In the genomic region with DNA sequence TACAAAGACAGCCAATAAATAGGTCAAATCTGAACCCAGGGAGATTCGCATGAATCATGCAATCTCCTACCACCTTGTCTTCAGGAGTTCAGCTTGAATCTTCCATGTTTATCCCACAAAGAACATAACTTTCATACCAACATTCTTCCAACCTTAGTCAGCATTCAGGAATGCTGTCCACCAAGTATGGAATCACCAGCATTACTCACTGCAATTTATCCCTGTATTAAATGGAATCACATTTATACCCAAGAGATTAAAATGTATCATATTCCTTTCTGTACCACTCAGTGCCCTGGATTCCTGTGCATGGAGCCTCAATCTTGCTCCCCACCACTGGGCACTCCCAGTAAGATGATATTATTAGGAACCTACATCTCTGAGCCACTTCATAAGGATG, we compare ENCODE assay signal across 9 cellular contexts.
DNase-seq lines count a peak whose midpoint lies in the region; ATAC-seq and TF ChIP-seq lines count a peak whose summit lies in the region.
"Had no signal": no experiment of that assay in that cellular context is flagged by ENCODE, and none has a peak within 500 bp of the region (broad histone marks: within the 10 kb centered on the region; RNA-seq: fewer than 3 reads in every experiment).

No MANE protein-coding gene starts in this region.

- DNase-seq in GM04503 (ENCODE audit: low read depth) = peak; percentile 90
- peak; percentile 9 to 76 for DNase-seq in SW 1271 (lab: John Stamatoyannopoulos, UW)
- DNase-seq in fibroblast of villous mesenchyme (ENCODE audit: low read depth) = peak; percentile 78
- DNase-seq in renal cortical epithelial cell (ENCODE audit: low read depth) = peak; percentile 100
- DNase-seq in retina = no peak
- no peak for DNase-seq in DMS153 treated with DMSO at 0.1 percent for 48 hours (lab: John Stamatoyannopoulos, UW; ENCODE audit: unreplicated experiment)
- DNase-seq in stimulated activated CD4-positive, alpha-beta T cell treated with anti-CD3 and anti-CD28 coated beads, Interleukin-12 subunit alpha, Interleukin-12 subunit beta, amount 100 ng/mL, for 4 hours = no peak
- DNase-seq: activated B cell treated with CpG ODN at 0.5 μM for 24 hours had no signal

- no peak overlapping the region for H3K4me3 ChIP-seq in fibroblast of villous mesenchyme (ENCODE audit: low read depth, low read length)

- TF ChIP-seq CTCF in fibroblast of villous mesenchyme (IDR thresholded peaks at IDR 0.05; ENCODE audit: insufficient read depth, low read depth, low read length) = no peak

- ATAC-seq in HG02884 (IDR thresholded peaks at IDR 0.05; ENCODE audit: unreplicated experiment) = no peak

Comparison
In these comparisons a context has a peak if more than half of its experiments do, and no peak if none do; other contexts are left out.
1. DNase-seq: peak in GM04503 (single experiment), SW 1271 (2 of 2), fibroblast of villous mesenchyme (single experiment) and renal cortical epithelial cell (single experiment); none in retina (single experiment), DMS153 treated with DMSO at 0.1 percent for 48 hours (single experiment) and stimulated activated CD4-positive, alpha-beta T cell treated with anti-CD3 and anti-CD28 coated beads, Interleukin-12 subunit alpha, Interleukin-12 subunit beta, amount 100 ng/mL, for 4 hours (single experiment).